20 cellular contexts compared by ENCODE assay signal in the genomic region with DNA sequence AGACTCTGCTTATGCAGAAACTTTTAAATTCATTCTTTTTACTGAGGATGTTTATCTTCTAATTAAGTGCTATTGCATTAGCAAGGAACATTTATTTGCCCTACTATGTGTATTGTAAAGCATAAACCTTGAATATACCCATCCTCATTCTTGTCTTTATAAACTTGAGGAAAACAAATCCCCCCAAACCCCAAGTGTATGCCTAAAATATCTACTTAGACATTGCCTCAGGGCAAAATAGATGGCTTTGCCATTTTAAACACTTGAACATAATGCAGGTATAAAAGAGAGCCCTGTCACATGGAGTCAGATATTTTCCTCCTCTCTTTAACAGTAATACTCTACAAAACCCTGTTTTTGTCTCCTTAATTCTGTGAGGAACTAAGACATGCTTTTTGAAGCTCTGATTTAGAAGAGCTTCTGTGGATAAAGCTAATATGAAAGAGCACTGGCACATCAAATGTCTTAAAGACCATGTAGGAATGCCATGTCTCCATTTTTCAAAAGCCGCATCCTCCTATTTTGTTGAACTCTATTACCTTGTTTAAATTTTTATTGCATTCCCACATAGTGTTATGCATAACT.
"Had no signal": no experiment of that assay in that cellular context is flagged by ENCODE, and none has a peak within 500 bp of the region (broad histone marks: within the 10 kb centered on the region; RNA-seq: fewer than 3 reads in every experiment).

No MANE protein-coding gene starts in this region.

- DNase-seq: cortex of kidney; effector CD8-positive, alpha-beta T cell; effector memory CD8-positive, alpha-beta T cell; endodermal cell; erythroblast; esophagus squamous epithelium; foreskin melanocyte; gastrocnemius medialis; glutamatergic neuron; head of caudate nucleus; heart right ventricle; hippocampal formation; left cardiac atrium; left lung; left ventricle myocardium superior; lower lobe of right lung; mesenchymal stem cell; mucosa of descending colon; naive B cell; naive thymus-derived CD8-positive, alpha-beta T cell had no signal
